8 cellular contexts compared by ENCODE assay signal in genomic region chr16:13919683-13920509, GRCh38. TPM values are rescaled to one million over a fixed set of nuclear protein-coding genes. Genes with fewer than 3 reads are reported as not detected.
DNase-seq lines count a peak whose midpoint lies in the region; ATAC-seq and TF ChIP-seq lines count a peak whose summit lies in the region.

Gene ERCC4 (plus strand): TSS chr16:13920154. CDS start chr16:13920166, 12 bp downstream.

- H3K4me1 ChIP-seq in BLaER1 = peaks cover 18% of the 10 kb centered on the region

- peak within 1 kb of the TSS; percentile 85 for H3K27ac ChIP-seq in BLaER1

- H3K27me3 ChIP-seq in BLaER1 = no peaks in the 10 kb centered on the region
- H3K27me3 ChIP-seq in kidney epithelial cell (ENCODE audit: control insufficient read depth, insufficient read depth, low read length) = no peaks in the 10 kb centered on the region

- H3K36me3 ChIP-seq in BLaER1 = 0 out of 2 replicates have a peak, but pooled peaks cover 4% of the 10 kb centered on the region
- peaks cover 1% of the 10 kb centered on the region for H3K36me3 ChIP-seq in kidney epithelial cell (ENCODE audit: control insufficient read depth, insufficient read depth, low read length)

- TF ChIP-seq CTCF in choroid plexus epithelial cell (conservative IDR thresholded peaks at IDR 0.05; ENCODE audit: low read depth, low read length) (peak; percentile 94), kidney epithelial cell (IDR thresholded peaks at IDR 0.05; ENCODE audit: insufficient read depth, low read length, poor library complexity, severe bottlenecking) (peak; percentile 96)

- ATAC-seq in HG03442 (IDR thresholded peaks at IDR 0.05; ENCODE audit: unreplicated experiment) = peak; percentile 99

- H3K4me2 ChIP-seq in BLaER1 = peak within 1 kb of the TSS; percentile 94

- H3K9ac ChIP-seq in BLaER1 = peak within 1 kb of the TSS; percentile 88

- no peaks in the 10 kb centered on the region for H3K9me3 ChIP-seq in BLaER1

- H4K20me1 ChIP-seq in BLaER1 = no peaks in the 10 kb centered on the region

- DNase-seq in GM19238 (ENCODE audit: insufficient read length, low spot score) (peak; percentile 91), NCI-H510A treated with DMSO at 0.1 percent for 48 hours (lab: John Stamatoyannopoulos, UW) (peak; percentile 96), choroid plexus epithelial cell (ENCODE audit: low read depth) (peak; percentile 100), kidney epithelial cell (ENCODE audit: low read depth) (peak; percentile 87)
- DNase-seq in activated CD4-positive, alpha-beta T cell treated with anti-CD3 and anti-CD28 coated beads for 24 hours (ENCODE audit: low read depth in 2 of 2) = peak; percentile 98 to 99
- DNase-seq in stimulated activated CD4-positive, alpha-beta T cell treated with anti-CD3 and anti-CD28 coated beads, Interleukin-15, amount 100 ng/mL, for 48 hours (ENCODE audit: low read depth in 2 of 2) = peak; percentile 97 to 99

- H3K4me3 ChIP-seq in BLaER1 (peak within 1 kb of the TSS; percentile 84), choroid plexus epithelial cell (ENCODE audit: low read depth, low read length) (peak within 1 kb of the TSS; percentile 99), kidney epithelial cell (ENCODE audit: low read depth, low read length) (peak within 1 kb of the TSS; percentile 75)

RNA-seq across cellular contexts. Expression of gene ERCC4, which starts in this region (rescaled TPM):
- 7.2 and 8.3 TPM in 2 replicates for total RNA-seq in kidney epithelial cell

Comparison
In these comparisons a context has a peak if more than half of its experiments do, and no peak if none do; other contexts are left out.
1. Peak in every context shown above with its lines: DNase-seq, ATAC-seq, H3K4me3 ChIP-seq and H3K27ac ChIP-seq.